ENCODE assay signal across 11 cellular contexts in the genomic region with DNA sequence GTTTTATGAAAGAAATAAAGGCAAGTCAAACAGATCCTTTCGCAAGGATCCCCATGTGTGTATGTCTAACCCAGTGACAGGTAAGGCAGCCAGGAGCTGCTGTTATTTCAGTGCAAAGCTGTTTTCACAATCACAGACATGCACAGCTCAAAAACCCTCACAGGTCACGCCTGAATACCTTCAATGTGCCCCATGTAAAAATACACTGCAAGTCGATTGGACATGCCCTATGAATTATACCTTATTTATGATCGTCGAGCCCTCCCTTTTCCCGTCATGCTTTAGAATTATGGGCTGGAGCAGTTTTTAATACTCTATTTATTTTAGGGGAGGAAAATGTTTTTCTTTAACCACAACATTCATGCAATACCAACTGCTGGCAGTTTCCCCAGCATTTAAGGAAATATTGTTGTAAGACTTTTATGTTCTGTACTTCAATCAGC.
DNase-seq lines count a peak whose midpoint lies in the region; ATAC-seq lines count a peak whose summit lies in the region.
"Had no signal": no experiment of that assay in that cellular context is flagged by ENCODE, and none has a peak within 500 bp of the region (broad histone marks: within the 10 kb centered on the region; RNA-seq: fewer than 3 reads in every experiment).

No MANE protein-coding gene starts in this region.

- DNase-seq in NCI-H1417 (lab: John Stamatoyannopoulos, UW): peak in 2 of 3 experiments; percentile 30 to 43
- DNase-seq in NCI-H1417 treated with DMSO at 0.1 percent for 48 hours (lab: John Stamatoyannopoulos, UW): no peak
- peak; percentile 73 for DNase-seq in astrocyte of the hippocampus (ENCODE audit: low read depth, low spot score)
- DNase-seq in left kidney (ENCODE audit: low read depth, low spot score): peak; percentile 78
- peak; percentile 84 for DNase-seq in stromal cell of bone marrow (ENCODE audit: low read depth)
- no peak for DNase-seq in GDM1 (lab: John Stamatoyannopoulos, UW)
- no peak for DNase-seq in NCI-H2081 (lab: John Stamatoyannopoulos, UW)
- DNase-seq: activated CD8-positive, alpha-beta T cell treated with anti-CD3 and anti-CD28 coated beads, Interleukin-2, amount 10 ng/mL, durations not matched to agents 7 days and 5 days; activated effector memory CD4-positive, alpha-beta T cell treated with Interleukin-2 at 50 U/mL for 16 hours; stimulated activated CD4-positive, alpha-beta T cell treated with anti-CD3 and anti-CD28 coated beads, Interleukin-4, amount 100 ng/mL, for 1 hour had no signal

- no peak for ATAC-seq in HG03139 (IDR thresholded peaks at IDR 0.05; ENCODE audit: unreplicated experiment)
- ATAC-seq: activated CD8-positive, alpha-beta T cell treated with anti-CD3 and anti-CD28 coated beads, Interleukin-2, amount 10 ng/mL, durations not matched to agents 7 days and 5 days had no signal

Comparison
In these comparisons a context has a peak if more than half of its experiments do, and no peak if none do; other contexts are left out.
1. DNase-seq: peak in NCI-H1417 (2 of 3), astrocyte of the hippocampus (single experiment), left kidney (single experiment) and stromal cell of bone marrow (single experiment); none in NCI-H1417 treated with DMSO at 0.1 percent for 48 hours (single experiment), GDM1 (single experiment) and NCI-H2081 (0 of 2).